In the genomic region with DNA sequence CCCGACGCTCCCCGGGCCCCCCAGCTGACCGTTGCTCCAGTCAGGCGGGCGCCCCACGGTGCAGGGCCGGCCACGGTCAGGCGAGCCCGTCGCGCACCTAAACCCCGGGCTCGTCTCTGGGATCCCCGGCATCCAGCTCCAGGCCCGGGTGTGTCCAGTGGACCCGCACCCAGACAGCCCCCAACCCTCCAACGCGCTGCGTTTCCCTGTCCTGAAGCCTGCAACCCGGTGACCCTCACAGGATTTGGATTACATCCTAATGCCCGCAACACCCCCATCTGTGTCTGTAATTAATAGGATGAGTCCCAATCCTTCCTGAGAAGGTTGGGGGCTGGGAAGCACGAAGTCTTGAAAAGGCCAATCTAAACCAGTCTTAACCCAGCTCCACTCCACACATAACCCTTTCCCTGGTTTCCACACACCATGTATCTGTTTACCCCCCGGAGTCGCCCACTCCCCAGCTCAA, we compare ENCODE assay signal across 9 cellular contexts. TPM values are rescaled to one million over a fixed set of nuclear protein-coding genes. Genes with fewer than 3 reads are reported as not detected.
A peak's percentile ranks its signal among the peaks of the same experiment; 100 is the strongest.
DNase-seq lines count a peak whose midpoint lies in the region; ATAC-seq and TF ChIP-seq lines count a peak whose summit lies in the region.
"Had no signal": no experiment of that assay in that cellular context is flagged by ENCODE, and none has a peak within 500 bp of the region (broad histone marks: within the 10 kb centered on the region; RNA-seq: fewer than 3 reads in every experiment).

No MANE protein-coding gene starts in this region.

- in situ Hi-C loops in GM23248 (cut with MboI): no loop called here

- no peaks in the 10 kb centered on the region for H3K4me1 ChIP-seq in GM23248 (ENCODE audit: insufficient read depth)

- H3K9ac ChIP-seq in GM23248: peak overlapping the region; percentile 23; the same call in 1 of the 2 replicates
- peak overlapping the region; percentile 69 for H3K9ac ChIP-seq in SU-DHL-6 (ENCODE audit: low read length)

- H4K20me1 ChIP-seq in GM23248 (ENCODE audit: insufficient read depth) (no peaks in the 10 kb centered on the region), SU-DHL-6 (ENCODE audit: low read depth, low read length) (no peaks in the 10 kb centered on the region)

- no peaks in the 10 kb centered on the region for H3K9me2 ChIP-seq in GM23248 (ENCODE audit: insufficient read depth)
- no peaks in the 10 kb centered on the region for H3K9me2 ChIP-seq in SU-DHL-6 (replicated peaks; ENCODE audit: insufficient read depth, low read length)

- H2AFZ ChIP-seq in GM23248: peak overlapping the region; percentile 81; the same call in 1 of the 2 replicates
- peak overlapping the region; percentile 37 for H2AFZ ChIP-seq in SU-DHL-6 (ENCODE audit: low read depth, low read length, severe bottlenecking)

- TF ChIP-seq CTCF in SU-DHL-6 (IDR thresholded peaks at IDR 0.05; ENCODE audit: insufficient read depth, low read length, poor library complexity, severe bottlenecking) (no peak), fibroblast of villous mesenchyme (IDR thresholded peaks at IDR 0.05; ENCODE audit: insufficient read depth, low read depth, low read length) (no peak)

- H3K27me3 ChIP-seq in GM23248 (replicated peaks; ENCODE audit: insufficient read depth) (peaks cover 14% of the 10 kb centered on the region; the same call in 1 of the 2 replicates), SU-DHL-6 (ENCODE audit: low read length) (no peaks in the 10 kb centered on the region)

- H3K9me3 ChIP-seq in GM23248 (ENCODE audit: low read depth) (no peaks in the 10 kb centered on the region), SU-DHL-6 (ENCODE audit: insufficient read depth, low read length) (no peaks in the 10 kb centered on the region)
- H3K9me3 ChIP-seq: SJSA1 had no signal

- WGBS in GM23248 (ENCODE audit: low coverage in 1 of 2, low lambda C conversion rate in 2 of 2, missing lambda C conversion rate in 2 of 2), 2 experiments: 54 to 56% methylated on average over 13 to 20 of the region's 26 CpGs

- H3F3A ChIP-seq in GM23248 (ENCODE audit: insufficient read depth) (no peaks in the 10 kb centered on the region), SU-DHL-6 (ENCODE audit: insufficient read depth) (0 out of 2 replicates have a peak, but pooled peaks cover 3% of the 10 kb centered on the region)

- DNase-seq in GM23248 (no peak), fibroblast of villous mesenchyme (ENCODE audit: low read depth) (no peak), skeletal muscle cell (ENCODE audit: low read depth) (no peak), DMS153 treated with DMSO at 0.1 percent for 48 hours (lab: John Stamatoyannopoulos, UW; ENCODE audit: unreplicated experiment) (no peak), RPMI8226 (no peak)
- DNase-seq in stimulated activated CD4-positive, alpha-beta T cell treated with anti-CD3 and anti-CD28 coated beads, Interleukin-4, amount 100 ng/mL, for 4 hours: no peak

- H3K4me2 ChIP-seq in GM23248 (ENCODE audit: unreplicated experiment) (peak overlapping the region; percentile 84), SU-DHL-6 (ENCODE audit: low read depth, low read length, poor library complexity, severe bottlenecking) (peak overlapping the region; percentile 80)

- no peak for ATAC-seq in activated CD4-positive, CD25-positive, alpha-beta regulatory T cell treated with anti-CD3 and anti-CD28 coated beads, Interleukin-2, amount 50 U/mL, for 24 hours

- no peak overlapping the region for H3K27ac ChIP-seq in GM23248
- no peak overlapping the region for H3K27ac ChIP-seq in SU-DHL-6 (ENCODE audit: low read depth, low read length)
- H3K27ac ChIP-seq: SJSA1 had no signal

- H3K36me3 ChIP-seq in GM23248 (ENCODE audit: low read depth): no peaks in the 10 kb centered on the region
- no peaks in the 10 kb centered on the region for H3K36me3 ChIP-seq in SU-DHL-6 (ENCODE audit: low read length)
- H3K36me3 ChIP-seq: SJSA1 had no signal

- H3K79me2 ChIP-seq in GM23248 (ENCODE audit: insufficient read depth): no peaks in the 10 kb centered on the region
- no peaks in the 10 kb centered on the region for H3K79me2 ChIP-seq in SU-DHL-6 (ENCODE audit: insufficient read depth, low read length)

- H3K4me3 ChIP-seq in GM23248 (peak overlapping the region; percentile 78), SU-DHL-6 (ENCODE audit: insufficient read depth, low read length, poor library complexity, severe bottlenecking) (peak overlapping the region; percentile 57), fibroblast of villous mesenchyme (ENCODE audit: low read depth, low read length) (peak overlapping the region; percentile 54), skeletal muscle cell (ENCODE audit: low read depth, low read length) (peak overlapping the region; percentile 56)

RNA-seq across cellular contexts. Expression of gene CPNE6, which starts 10.4 kb away (rescaled TPM):
- not detected in 2 replicates for total RNA-seq in GM23248 (2014; rRNA removed; shearing (Covaris generic))
- not detected in 2 replicates for polyA plus RNA-seq in GM23248 (2016; fragmentation: Nextera tagmentation; extraction: Ambion mirVana)
- total RNA-seq in fibroblast of villous mesenchyme: not detected in 2 replicates
- total RNA-seq: SJSA1 had no signal

RNA-seq across cellular contexts. Expression of gene PCK2, which starts 12.3 kb away (rescaled TPM):
- total RNA-seq in GM23248 (2014; rRNA removed; shearing (Covaris generic)): 70.3 and 84.3 TPM in 2 replicates
- 148 and 153 TPM in 2 replicates for polyA plus RNA-seq in GM23248 (2016; fragmentation: Nextera tagmentation; extraction: Ambion mirVana)
- 13.0 and 33.2 TPM in 2 replicates for total RNA-seq in fibroblast of villous mesenchyme

RNA-seq across cellular contexts. Expression of gene CARMIL3, which starts 30.0 kb away (rescaled TPM):
- total RNA-seq in GM23248 (2014; rRNA removed; shearing (Covaris generic)): under 0.01 TPM in 1 of 2 replicates, not detected in the other
- not detected in 2 replicates for polyA plus RNA-seq in GM23248 (2016; fragmentation: Nextera tagmentation; extraction: Ambion mirVana)
- total RNA-seq in fibroblast of villous mesenchyme: not detected in 2 replicates
- total RNA-seq: SJSA1 had no signal

RNA-seq across cellular contexts. Expression of gene DCAF11, which starts 32.8 kb away (rescaled TPM):
- 59.8 and 59.9 TPM in 2 replicates for total RNA-seq in GM23248 (2014; rRNA removed; shearing (Covaris generic))
- polyA plus RNA-seq in GM23248 (2016; fragmentation: Nextera tagmentation; extraction: Ambion mirVana): 29.1 and 33.6 TPM in 2 replicates
- 45.1 and 47.9 TPM in 2 replicates for total RNA-seq in fibroblast of villous mesenchyme

RNA-seq across cellular contexts. Expression of gene NRL, which starts 33.0 kb away (rescaled TPM):
- 0.86 TPM in 1 of 2 replicates, not detected in the other for total RNA-seq in GM23248 (2014; rRNA removed; shearing (Covaris generic))
- 0.48 and 0.56 TPM in 2 replicates for polyA plus RNA-seq in GM23248 (2016; fragmentation: Nextera tagmentation; extraction: Ambion mirVana)
- total RNA-seq in fibroblast of villous mesenchyme: 0.86 and 1.3 TPM in 2 replicates
